In genomic region chr9:14846871-14847311, GRCh38 we compare ENCODE assay signal across 8 cellular contexts.
DNase-seq lines count a peak whose midpoint lies in the region; ATAC-seq, FAIRE-seq and TF ChIP-seq lines count a peak whose summit lies in the region.

No MANE protein-coding gene starts in this region.

- H3K27me3 ChIP-seq in Caco-2 (replicated peaks; ENCODE audit: control insufficient read depth, insufficient read depth, low read length) (no peaks in the 10 kb centered on the region), small intestine (ENCODE audit: control insufficient read depth in 2 of 2, insufficient read depth in 2 of 2, low read length in 2 of 2) (no peaks in the 10 kb centered on the region)

- H3K9me3 ChIP-seq in Caco-2 (no peaks in the 10 kb centered on the region), small intestine (ENCODE audit: control insufficient read depth, low read depth) (no peaks in the 10 kb centered on the region)

- DNase-seq in Caco-2 (peak; percentile 42 to 68), NCI-H82 (lab: John Stamatoyannopoulos, UW) (peak; percentile 84), glutamatergic neuron (peak; percentile 91), small intestine (peak; percentile 35), MV-4-11 (lab: John Stamatoyannopoulos, UW) (no peak)
- peak; percentile 37 for DNase-seq in activated T-cell treated with anti-CD3 and anti-CD28 coated beads, Interleukin-2, amount 50 U/mL, for 1 hour

- TF ChIP-seq CTCF in Caco-2 (IDR thresholded peaks at IDR 0.05; ENCODE audit: insufficient read depth in 1 of 2, low read depth in 1 of 2, low read length in 1 of 2, severe bottlenecking in 1 of 2, unreplicated experiment in 1 of 2) (peak; percentile 62 to 65), glutamatergic neuron (IDR thresholded peaks at IDR 0.05; ENCODE audit: partially characterized antibody, unreplicated experiment) (peak; percentile 88)

- H3K4me1 Mint-ChIP-seq in Caco-2 (ENCODE audit: low read depth, unreplicated experiment) (no peaks in the 10 kb centered on the region), glutamatergic neuron (ENCODE audit: low read depth, unreplicated experiment) (peaks cover 11% of the 10 kb centered on the region)

- POLR2A ChIA-PET in Caco-2 (lab: Charles Lee) = no interaction called here

- no peaks in the 10 kb centered on the region for H3K9me3 Mint-ChIP-seq in Caco-2 (ENCODE audit: unreplicated experiment)
- H3K9me3 Mint-ChIP-seq in glutamatergic neuron (ENCODE audit: unreplicated experiment) = peaks cover 6% of the 10 kb centered on the region

- FAIRE-seq in small intestine (lab: Jason Lieb, UNC) = no peak

- no peak overlapping the region for H3K27ac ChIP-seq in small intestine (ENCODE audit: low read depth in 1 of 2, low read length in 1 of 2)

- BruUV-seq in Caco-2 (replicated peaks; lab: Mats Ljungman, UMichigan) = no TSS peak

- H3K4me3 ChIP-seq in Caco-2 (ENCODE audit: low read depth, low read length) (no peak overlapping the region), small intestine (ENCODE audit: low read depth in 1 of 2, low read length in 2 of 2) (no peak overlapping the region)

- H3K36me3 ChIP-seq in Caco-2 (ENCODE audit: control insufficient read depth, insufficient read depth, low read length) (no peaks in the 10 kb centered on the region), small intestine (ENCODE audit: control insufficient read depth in 2 of 2, insufficient read depth in 2 of 2, low read length in 2 of 2) (peaks cover 2 to 4% of the 10 kb centered on the region in 2 donors)

- 30 to 44% (median 39%) methylated on average over 3 of the region's 3 CpGs for WGBS in small intestine, 3 donors

- H3K4me3 Mint-ChIP-seq in Caco-2 (ENCODE audit: unreplicated experiment) = no peak overlapping the region
- no peak overlapping the region for H3K4me3 Mint-ChIP-seq in glutamatergic neuron (ENCODE audit: unreplicated experiment)

- H3K36me3 Mint-ChIP-seq in Caco-2 (ENCODE audit: insufficient read depth, unreplicated experiment) (no peaks in the 10 kb centered on the region), glutamatergic neuron (ENCODE audit: unreplicated experiment) (no peaks in the 10 kb centered on the region)

- H3K27me3 Mint-ChIP-seq in Caco-2 (ENCODE audit: insufficient read depth, unreplicated experiment) = peaks cover 5% of the 10 kb centered on the region
- H3K27me3 Mint-ChIP-seq in glutamatergic neuron (ENCODE audit: unreplicated experiment) = peaks cover 2% of the 10 kb centered on the region

- H3K4me1 ChIP-seq in Caco-2 = no peaks in the 10 kb centered on the region
- H3K4me1 ChIP-seq in small intestine (ENCODE audit: control insufficient read depth in 2 of 2, insufficient read depth in 1 of 2, low read depth in 1 of 2, low read length in 1 of 2) = no peaks in the 10 kb centered on the region

- peak; percentile 99 for ATAC-seq in GM19351 (IDR thresholded peaks at IDR 0.05; ENCODE audit: unreplicated experiment)
- peak; percentile 98 for ATAC-seq in HG03354 (IDR thresholded peaks at IDR 0.05; ENCODE audit: poor library complexity, severe bottlenecking, unreplicated experiment)

- intact Hi-C loops in Caco-2 (cut with micrococcal nuclease; ENCODE audit: unreplicated experiment) = loop anchor here (1.0 kb wide), 1 partner anchor 288 kb away; no protein-coding TSS in a partner anchor

- CTCF ChIA-PET in Caco-2 (lab: Charles Lee) = no interaction called here

- H3K27ac Mint-ChIP-seq in Caco-2 (ENCODE audit: unreplicated experiment) (no peak overlapping the region), glutamatergic neuron (ENCODE audit: unreplicated experiment) (no peak overlapping the region)
